8 cellular contexts compared by ENCODE assay signal in genomic region chr5:14440598-14441401, GRCh38.
A peak's percentile ranks its signal among the peaks of the same experiment; 100 is the strongest.
DNase-seq lines count a peak whose midpoint lies in the region; ATAC-seq and TF ChIP-seq lines count a peak whose summit lies in the region.

No MANE protein-coding gene starts in this region.

- H3K27me3 ChIP-seq in parathyroid adenoma (ENCODE audit: control insufficient read depth, insufficient read depth, low read length): no peaks in the 10 kb centered on the region

- TF ChIP-seq CTCF in parathyroid adenoma (IDR thresholded peaks at IDR 0.05): no peak

- H3K27ac ChIP-seq in parathyroid adenoma: peak overlapping the region; percentile 64

- no peak overlapping the region for H3K4me2 ChIP-seq in parathyroid adenoma (ENCODE audit: low read length)

- peak overlapping the region; percentile 79 for H2AFZ ChIP-seq in parathyroid adenoma

- H3K36me3 ChIP-seq in parathyroid adenoma (ENCODE audit: control insufficient read depth, insufficient read depth, low read length): no peaks in the 10 kb centered on the region

- peaks cover 9% of the 10 kb centered on the region for H3K79me2 ChIP-seq in parathyroid adenoma

- H3K4me3 ChIP-seq in parathyroid adenoma (ENCODE audit: low read depth, low read length): no peak overlapping the region

- no peaks in the 10 kb centered on the region for H3K9me3 ChIP-seq in parathyroid adenoma (ENCODE audit: control insufficient read depth, low read length)

- H3K9ac ChIP-seq in parathyroid adenoma: no peak overlapping the region

- DNase-seq in Ammon's horn (ENCODE audit: low spot score) (peak; percentile 77), globus pallidus (ENCODE audit: low spot score) (peak; percentile 56), iPS-NIHi11 (ENCODE audit: low spot score) (no peak)
- no peak for DNase-seq in NK-92 treated with Interleukin-12 subunit alpha and Interleukin-12 subunit beta, amount 100 ng/mL, for 24 hours (lab: John Stamatoyannopoulos, UW)

- H3K4me1 ChIP-seq in parathyroid adenoma: peaks cover 19% of the 10 kb centered on the region

- ATAC-seq in SK-N-SH treated with all-trans-retinoic acid at 6 μM for 48 hours (peak; percentile 84), GM19397 (IDR thresholded peaks at IDR 0.05; ENCODE audit: unreplicated experiment) (no peak)
- no peak for ATAC-seq in activated CD4-positive, CD25-positive, alpha-beta regulatory T cell treated with anti-CD3 and anti-CD28 coated beads, Interleukin-2, amount 50 U/mL, for 24 hours

TF ChIP-seq in SK-N-SH treated with all-trans-retinoic acid at 6 μM for 48 hours, 23 proteins besides CTCF, POLR2A, EP300 and RAD21:
- TF ChIP-seq CSRNP3 (CRISPR knock-in tag; IDR thresholded peaks at IDR 0.05) (0 out of 2 replicates have a peak, but pooled peaks have one; percentile 18), CREB5 (CRISPR knock-in tag; IDR thresholded peaks at IDR 0.05; ENCODE audit: low read depth) (peak; percentile 92), ZNF8 (CRISPR knock-in tag; IDR thresholded peaks at IDR 0.05) (no peak), POU6F1 (CRISPR knock-in tag; IDR thresholded peaks at IDR 0.05; ENCODE audit: borderline replicate concordance, low read depth) (no peak), TCF4 (CRISPR knock-in tag; IDR thresholded peaks at IDR 0.05; ENCODE audit: borderline replicate concordance) (peak; percentile 89), ISL1 (CRISPR knock-in tag; IDR thresholded peaks at IDR 0.05) (peak; percentile 62; the same call in 1 of the 2 replicates), RARB (CRISPR knock-in tag; IDR thresholded peaks at IDR 0.05) (no peak), ARNTL (CRISPR knock-in tag; IDR thresholded peaks at IDR 0.05; ENCODE audit: borderline replicate concordance, low read depth) (no peak), OSR1 (CRISPR knock-in tag; IDR thresholded peaks at IDR 0.05) (no peak), TSHZ2 (CRISPR knock-in tag; IDR thresholded peaks at IDR 0.05) (peak; percentile 52; the same call in 1 of the 2 replicates), ESRRG (CRISPR knock-in tag; IDR thresholded peaks at IDR 0.05) (peak; percentile 9; the same call in 1 of the 2 replicates), ZC3H10 (CRISPR knock-in tag; IDR thresholded peaks at IDR 0.05) (no peak), PPARA (CRISPR knock-in tag; IDR thresholded peaks at IDR 0.05; ENCODE audit: borderline replicate concordance) (no peak)
TF ChIP-seq in SK-N-SH treated with all-trans-retinoic acid at 6 μM for 48 hours: peak in this region for 6.

Comparison
In these comparisons a context has a peak if more than half of its experiments do, and no peak if none do; other contexts are left out.
1. DNase-seq: peak in Ammon's horn (single experiment) and globus pallidus (single experiment); none in iPS-NIHi11 (single experiment) and NK-92 treated with Interleukin-12 subunit alpha and Interleukin-12 subunit beta, amount 100 ng/mL, for 24 hours (single experiment).